1 cellular context compared by ENCODE assay signal in the genomic region with DNA sequence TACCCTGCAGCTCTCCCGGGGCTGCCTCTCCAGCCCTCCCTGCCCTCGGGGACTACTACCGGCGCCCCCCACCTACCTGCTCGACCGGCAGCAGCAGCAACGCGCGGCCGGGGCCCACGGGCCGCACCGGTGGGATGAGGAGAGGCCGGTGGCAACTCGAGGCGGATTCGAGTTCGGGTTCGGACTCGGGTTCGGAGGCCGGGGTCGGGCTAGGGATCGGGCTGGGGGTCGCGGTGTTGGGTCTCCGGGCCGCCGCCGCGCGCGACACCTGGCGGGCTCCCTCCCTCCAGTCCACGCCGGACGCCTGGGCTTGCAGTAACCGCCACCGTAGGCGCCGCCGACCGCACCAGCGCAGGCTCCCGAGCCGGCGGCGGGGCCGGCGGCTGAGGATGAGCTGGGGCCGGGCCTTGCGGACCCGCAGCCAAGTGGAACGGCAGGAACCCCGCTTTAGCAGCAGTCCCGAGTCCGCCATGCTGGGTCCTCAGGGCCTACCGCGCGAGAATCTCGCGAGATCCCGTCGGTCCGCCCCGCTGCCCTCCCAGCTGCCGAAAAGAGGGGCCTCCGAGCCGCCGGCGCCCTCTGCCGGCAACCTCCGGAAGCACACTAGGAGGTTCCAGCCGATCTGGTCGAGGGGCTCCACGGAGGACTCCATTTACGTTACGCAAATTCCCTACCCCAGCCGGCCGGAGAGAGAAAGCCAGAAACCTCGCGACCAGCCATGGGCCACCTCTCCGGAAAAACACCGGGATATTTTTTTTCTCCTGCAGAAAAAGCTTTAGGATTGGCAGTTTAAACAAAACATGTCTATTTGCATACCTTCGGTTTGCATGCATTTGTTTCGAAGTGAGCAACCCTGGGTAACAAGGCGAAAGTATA.
TF ChIP-seq lines count a peak whose summit lies in the region.

Gene NOL9, minus strand, starts transcription at position 483 of the 876 bp plus-strand sequence. Its CDS starts 11 bp downstream, at position 472.

TF ChIP-seq in HepG2, 621 proteins besides CTCF, POLR2A, EP300 and RAD21 (continued from another document and continues in another):
- TF ChIP-seq KLF6 (CRISPR knock-in tag; IDR thresholded peaks at IDR 0.05) (0 out of 2 replicates have a peak, but pooled peaks have one; percentile 56), SOX6 (IDR thresholded peaks at IDR 0.05) (no peak), SOX6 (CRISPR knock-in tag; IDR thresholded peaks at IDR 0.05) (peak; percentile 68), DNMT1 (CRISPR knock-in tag; IDR thresholded peaks at IDR 0.05) (no peak), EED (CRISPR knock-in tag; IDR thresholded peaks at IDR 0.05) (peak; percentile 61; the same call in 1 of the 2 replicates), ZNF383 (CRISPR knock-in tag; IDR thresholded peaks at IDR 0.05; ENCODE audit: borderline replicate concordance) (no peak), HNRNPL (IDR thresholded peaks at IDR 0.05; ENCODE audit: low read depth, low read length) (no peak), DNMT3B (CRISPR knock-in tag; conservative IDR thresholded peaks at IDR 0.05) (no peak), KAT2B (IDR thresholded peaks at IDR 0.05; ENCODE audit: borderline replicate concordance, low read depth, low read length) (no peak), ZFP36L1 (CRISPR knock-in tag; IDR thresholded peaks at IDR 0.05) (no peak; the same call in 1 of the 2 replicates), SALL2 (CRISPR knock-in tag; IDR thresholded peaks at IDR 0.05) (peak; percentile 79), TARDBP (CRISPR knock-in tag; IDR thresholded peaks at IDR 0.05) (peak; percentile 63; the same call in 1 of the 2 replicates), ZC3H4 (CRISPR knock-in tag; IDR thresholded peaks at IDR 0.05; ENCODE audit: borderline replicate concordance) (no peak), MYC (CRISPR knock-in tag; IDR thresholded peaks at IDR 0.05; ENCODE audit: borderline replicate concordance) (peak; percentile 81; the same call in 1 of the 2 replicates), SIX1 (CRISPR knock-in tag; IDR thresholded peaks at IDR 0.05; ENCODE audit: borderline replicate concordance) (0 out of 2 replicates have a peak, but pooled peaks have one; percentile 14), ATF5 (CRISPR knock-in tag; IDR thresholded peaks at IDR 0.05; ENCODE audit: low read depth) (0 out of 2 replicates have a peak, but pooled peaks have one; percentile 38), ZNF543 (CRISPR knock-in tag; IDR thresholded peaks at IDR 0.05) (0 out of 2 replicates have a peak, but pooled peaks have one; percentile 64), HNF4G (IDR thresholded peaks at IDR 0.05; ENCODE audit: borderline replicate concordance, low read depth, low read length) (no peak), HNF4G (CRISPR knock-in tag; IDR thresholded peaks at IDR 0.05; ENCODE audit: borderline replicate concordance, low read depth) (no peak; the same call in 1 of the 2 replicates), TGIF2 (CRISPR knock-in tag; IDR thresholded peaks at IDR 0.05) (no peak), TEAD2 (CRISPR knock-in tag; IDR thresholded peaks at IDR 0.05) (no peak), KDM3A (CRISPR knock-in tag; IDR thresholded peaks at IDR 0.05; ENCODE audit: low read depth) (peak; percentile 87; the same call in 1 of the 2 replicates), ZNF180 (CRISPR knock-in tag; IDR thresholded peaks at IDR 0.05; ENCODE audit: borderline replicate concordance, low read depth) (no peak), ZNF605 (CRISPR knock-in tag; IDR thresholded peaks at IDR 0.05) (no peak), TCF7 (IDR thresholded peaks at IDR 0.05; ENCODE audit: low read depth) (0 out of 2 replicates have a peak, but pooled peaks have one; percentile 14), ZNF569 (CRISPR knock-in tag; IDR thresholded peaks at IDR 0.05; ENCODE audit: borderline replicate concordance) (no peak), RELA (CRISPR knock-in tag; IDR thresholded peaks at IDR 0.05) (0 out of 2 replicates have a peak, but pooled peaks have one; percentile 44), TMF1 (CRISPR knock-in tag; IDR thresholded peaks at IDR 0.05; ENCODE audit: low read depth) (0 out of 2 replicates have a peak, but pooled peaks have one; percentile 47), ZNF878 (CRISPR knock-in tag; IDR thresholded peaks at IDR 0.05) (0 out of 2 replicates have a peak, but pooled peaks have one; percentile 17), GZF1 (CRISPR knock-in tag; IDR thresholded peaks at IDR 0.05) (peak; percentile 27; the same call in 1 of the 2 replicates), ZSCAN29 (CRISPR knock-in tag; conservative IDR thresholded peaks at IDR 0.05) (peak; percentile 48; the same call in 1 of the 2 replicates), ATF7 (IDR thresholded peaks at IDR 0.05) (no peak), ATF7 (CRISPR knock-in tag; IDR thresholded peaks at IDR 0.05) (peak; percentile 55; the same call in 1 of the 2 replicates), ZFP82 (CRISPR knock-in tag; IDR thresholded peaks at IDR 0.05; ENCODE audit: borderline replicate concordance) (no peak), ZNF883 (CRISPR knock-in tag; IDR thresholded peaks at IDR 0.05; ENCODE audit: not compliant biosample characterization) (peak; percentile 68), SNRNP70 (IDR thresholded peaks at IDR 0.05; ENCODE audit: low read depth, low read length) (no peak), ZNF263 (CRISPR knock-in tag; IDR thresholded peaks at IDR 0.05) (peak; percentile 77), ZSCAN5A (CRISPR knock-in tag; IDR thresholded peaks at IDR 0.05; ENCODE audit: borderline replicate concordance) (peak; percentile 64; the same call in 1 of the 2 replicates), RFXAP (CRISPR knock-in tag; IDR thresholded peaks at IDR 0.05; ENCODE audit: borderline replicate concordance) (peak; percentile 70), CEBPZ (IDR thresholded peaks at IDR 0.05; ENCODE audit: low read length) (no peak), SRSF1 (optimal IDR thresholded peaks at IDR 0.05; ENCODE audit: low read depth, low read length) (peak; percentile 35), ZNF564 (CRISPR knock-in tag; IDR thresholded peaks at IDR 0.05) (no peak; the same call in 1 of the 2 replicates)
- TF ChIP-seq, protein P1, sequence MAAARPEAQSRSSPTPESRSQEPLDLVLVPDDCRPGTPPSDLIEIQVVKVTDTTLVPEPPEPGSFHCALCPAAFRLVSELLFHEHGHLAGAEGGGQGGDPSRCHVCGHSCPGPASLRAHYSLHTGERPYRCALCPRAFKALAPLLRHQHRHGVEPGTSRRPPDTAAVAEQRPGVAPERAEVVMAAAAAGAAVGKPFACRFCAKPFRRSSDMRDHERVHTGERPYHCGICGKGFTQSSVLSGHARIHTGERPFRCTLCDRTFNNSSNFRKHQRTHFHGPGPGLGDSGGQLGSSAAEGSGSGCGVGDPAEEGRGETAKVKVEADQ (CRISPR knock-in tag; IDR thresholded peaks at IDR 0.05; ENCODE audit: borderline replicate concordance) = peak; percentile 69
- TF ChIP-seq, protein P2, sequence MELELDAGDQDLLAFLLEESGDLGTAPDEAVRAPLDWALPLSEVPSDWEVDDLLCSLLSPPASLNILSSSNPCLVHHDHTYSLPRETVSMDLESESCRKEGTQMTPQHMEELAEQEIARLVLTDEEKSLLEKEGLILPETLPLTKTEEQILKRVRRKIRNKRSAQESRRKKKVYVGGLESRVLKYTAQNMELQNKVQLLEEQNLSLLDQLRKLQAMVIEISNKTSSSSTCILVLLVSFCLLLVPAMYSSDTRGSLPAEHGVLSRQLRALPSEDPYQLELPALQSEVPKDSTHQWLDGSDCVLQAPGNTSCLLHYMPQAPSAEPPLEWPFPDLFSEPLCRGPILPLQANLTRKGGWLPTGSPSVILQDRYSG (CRISPR knock-in tag; IDR thresholded peaks at IDR 0.05) = 0 out of 2 replicates have a peak, but pooled peaks have one; percentile 43
- TF ChIP-seq, protein P3, sequence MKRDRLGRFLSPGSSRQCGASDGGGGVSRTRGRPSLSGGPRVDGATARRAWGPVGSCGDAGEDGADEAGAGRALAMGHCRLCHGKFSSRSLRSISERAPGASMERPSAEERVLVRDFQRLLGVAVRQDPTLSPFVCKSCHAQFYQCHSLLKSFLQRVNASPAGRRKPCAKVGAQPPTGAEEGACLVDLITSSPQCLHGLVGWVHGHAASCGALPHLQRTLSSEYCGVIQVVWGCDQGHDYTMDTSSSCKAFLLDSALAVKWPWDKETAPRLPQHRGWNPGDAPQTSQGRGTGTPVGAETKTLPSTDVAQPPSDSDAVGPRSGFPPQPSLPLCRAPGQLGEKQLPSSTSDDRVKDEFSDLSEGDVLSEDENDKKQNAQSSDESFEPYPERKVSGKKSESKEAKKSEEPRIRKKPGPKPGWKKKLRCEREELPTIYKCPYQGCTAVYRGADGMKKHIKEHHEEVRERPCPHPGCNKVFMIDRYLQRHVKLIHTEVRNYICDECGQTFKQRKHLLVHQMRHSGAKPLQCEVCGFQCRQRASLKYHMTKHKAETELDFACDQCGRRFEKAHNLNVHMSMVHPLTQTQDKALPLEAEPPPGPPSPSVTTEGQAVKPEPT (CRISPR knock-in tag; IDR thresholded peaks at IDR 0.05; ENCODE audit: low read depth) = no peak
- TF ChIP-seq, protein P4, sequence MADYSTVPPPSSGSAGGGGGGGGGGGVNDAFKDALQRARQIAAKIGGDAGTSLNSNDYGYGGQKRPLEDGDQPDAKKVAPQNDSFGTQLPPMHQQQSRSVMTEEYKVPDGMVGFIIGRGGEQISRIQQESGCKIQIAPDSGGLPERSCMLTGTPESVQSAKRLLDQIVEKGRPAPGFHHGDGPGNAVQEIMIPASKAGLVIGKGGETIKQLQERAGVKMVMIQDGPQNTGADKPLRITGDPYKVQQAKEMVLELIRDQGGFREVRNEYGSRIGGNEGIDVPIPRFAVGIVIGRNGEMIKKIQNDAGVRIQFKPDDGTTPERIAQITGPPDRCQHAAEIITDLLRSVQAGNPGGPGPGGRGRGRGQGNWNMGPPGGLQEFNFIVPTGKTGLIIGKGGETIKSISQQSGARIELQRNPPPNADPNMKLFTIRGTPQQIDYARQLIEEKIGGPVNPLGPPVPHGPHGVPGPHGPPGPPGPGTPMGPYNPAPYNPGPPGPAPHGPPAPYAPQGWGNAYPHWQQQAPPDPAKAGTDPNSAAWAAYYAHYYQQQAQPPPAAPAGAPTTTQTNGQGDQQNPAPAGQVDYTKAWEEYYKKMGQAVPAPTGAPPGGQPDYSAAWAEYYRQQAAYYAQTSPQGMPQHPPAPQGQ (CRISPR knock-in tag; IDR thresholded peaks at IDR 0.05; ENCODE audit: borderline replicate concordance) = no peak
